Comparison of ENCODE assay signal across 8 cellular contexts in genomic region chr12:57214398-57214781, GRCh38. TPM values are rescaled to one million over a fixed set of nuclear protein-coding genes. Genes with fewer than 3 reads are reported as not detected.
DNase-seq lines count a peak whose midpoint lies in the region; ATAC-seq and TF ChIP-seq lines count a peak whose summit lies in the region.

No MANE protein-coding gene starts in this region.

- TF ChIP-seq CTCF in HEK293 (tag by site-specific recombination; IDR thresholded peaks at IDR 0.05) (peak; percentile 86), chondrocyte (IDR thresholded peaks at IDR 0.05) (peak; percentile 84), lung (IDR thresholded peaks at IDR 0.05; ENCODE audit: control extremely low read depth, extremely low read depth) (peak; percentile 25)

- ATAC-seq in lung (ENCODE audit: insufficient read depth, low FRiP score) (no peak), GM18517 (IDR thresholded peaks at IDR 0.05; ENCODE audit: unreplicated experiment) (no peak)
- ATAC-seq in stimulated activated naive B cell treated with anti-CD40 and anti-IgM and Interleukin-4, amounts not matched to agents 10 μg/mL and 1 μg/mL and 100 μg/mL, for 72 hours (replicated peaks): peak; percentile 50 to 65

- H3K9me3 Mint-ChIP-seq in CD8-positive, alpha-beta memory T cell: peaks cover 0 to 1% (median 0%) of the 10 kb centered on the region in 5 donors
- H3K9me3 Mint-ChIP-seq in chondrocyte (ENCODE audit: low read depth): no peaks in the 10 kb centered on the region
- H3K9me3 Mint-ChIP-seq in stimulated activated naive B cell treated with anti-CD40 and anti-IgM and Interleukin-4, amounts not matched to agents 10 μg/mL and 1 μg/mL and 100 μg/mL, for 72 hours: no peaks in the 10 kb centered on the region

- H3K4me3 ChIP-seq in CD8-positive, alpha-beta memory T cell (ENCODE audit: low read length): no peak overlapping the region
- H3K4me3 ChIP-seq in HEK293 (ENCODE audit: low read depth, low read length) (no peak overlapping the region), lung (no peak overlapping the region)

- CTCF ChIA-PET in CD8-positive, alpha-beta memory T cell (lab: Charles Lee): interaction anchor here (0.7 to 4.7 kb wide), 22 partner anchors 9 to 260 kb away, joined by 3 to 262 read pairs (median 4); partner anchors contain the start of genes INHBE, LRP1 and SHMT2
- CTCF ChIA-PET in HEK293 (lab: Yijun Ruan, JAX): interaction anchor here (0.6 to 8.8 kb wide), 41 partner anchors 8 to 1279 kb away, joined by 3 to 628 read pairs (median 4); partner anchors contain the start of genes GLI1, INHBE, LRP1 and SHMT2

- H3K27ac Mint-ChIP-seq in CD8-positive, alpha-beta memory T cell: peak overlapping the region in 5 of 8 donors; percentile 31 to 91 (median 63)
- H3K27ac Mint-ChIP-seq in chondrocyte (ENCODE audit: unreplicated experiment): peak overlapping the region; percentile 92
- peak overlapping the region; percentile 65 for H3K27ac Mint-ChIP-seq in stimulated activated naive B cell treated with anti-CD40 and anti-IgM and Interleukin-4, amounts not matched to agents 10 μg/mL and 1 μg/mL and 100 μg/mL, for 72 hours

- H3K4me1 ChIP-seq in CD8-positive, alpha-beta memory T cell (ENCODE audit: insufficient read depth, low read length): peaks cover 36% of the 10 kb centered on the region
- peaks cover 5% of the 10 kb centered on the region for H3K4me1 ChIP-seq in HEK293 (ENCODE audit: control insufficient read depth, insufficient read depth, low read length)
- H3K4me1 ChIP-seq in lung (ENCODE audit: control insufficient read depth in 2 of 2, insufficient read depth in 2 of 2, low read length in 2 of 2): peaks cover 0 to 10% of the 10 kb centered on the region in 2 donors

- peak; percentile 55 to 77 (median 57) for DNase-seq in CD8-positive, alpha-beta memory T cell
- DNase-seq in NCI-H446 treated with DMSO at 0.1 percent for 48 hours (lab: John Stamatoyannopoulos, UW) (peak; percentile 42), chondrocyte (ENCODE audit: low spot score) (no peak), lung (ENCODE audit: low spot score) (peak; percentile 61)
- peak; percentile 50 to 51 for DNase-seq in activated CD4-positive, alpha-beta T cell treated with anti-CD3 and anti-CD28 coated beads for 24 hours (ENCODE audit: low read depth in 2 of 2)
- DNase-seq in stimulated activated naive B cell treated with anti-CD40 and anti-IgM and Interleukin-4, amounts not matched to agents 10 μg/mL and 1 μg/mL and 100 μg/mL, for 72 hours: peak; percentile 48

- H3K36me3 Mint-ChIP-seq in CD8-positive, alpha-beta memory T cell: no peaks in the 10 kb centered on the region
- H3K36me3 Mint-ChIP-seq in chondrocyte (ENCODE audit: low read depth): peaks cover 4% of the 10 kb centered on the region
- no peaks in the 10 kb centered on the region for H3K36me3 Mint-ChIP-seq in stimulated activated naive B cell treated with anti-CD40 and anti-IgM and Interleukin-4, amounts not matched to agents 10 μg/mL and 1 μg/mL and 100 μg/mL, for 72 hours

- peak overlapping the region in 5 of 7 donors; percentile 37 to 79 (median 58) for H3K4me3 Mint-ChIP-seq in CD8-positive, alpha-beta memory T cell
- H3K4me3 Mint-ChIP-seq in chondrocyte (ENCODE audit: unreplicated experiment): peak overlapping the region; percentile 32
- peak overlapping the region in 1 of 2 donors; percentile 15 for H3K4me3 Mint-ChIP-seq in stimulated activated naive B cell treated with anti-CD40 and anti-IgM and Interleukin-4, amounts not matched to agents 10 μg/mL and 1 μg/mL and 100 μg/mL, for 72 hours

- H3K4me1 Mint-ChIP-seq in CD8-positive, alpha-beta memory T cell: peaks cover 33 to 53% (median 36%) of the 10 kb centered on the region in 3 donors
- peaks cover 74% of the 10 kb centered on the region for H3K4me1 Mint-ChIP-seq in chondrocyte (ENCODE audit: low read depth)
- peaks cover 49 to 55% of the 10 kb centered on the region in 2 donors for H3K4me1 Mint-ChIP-seq in stimulated activated naive B cell treated with anti-CD40 and anti-IgM and Interleukin-4, amounts not matched to agents 10 μg/mL and 1 μg/mL and 100 μg/mL, for 72 hours

- POLR2A ChIA-PET in CD8-positive, alpha-beta memory T cell (lab: Charles Lee): interaction anchor here (0.7 to 2.0 kb wide), 5 partner anchors 11 to 28 kb away, joined by 3 to 13 read pairs (median 5); no protein-coding TSS in a partner anchor
- POLR2A ChIA-PET in HEK293 (lab: Yijun Ruan, JAX): interaction anchor here (0.6 to 2.2 kb wide), 5 partner anchors 16 to 534 kb away, joined by 3 to 17 read pairs (median 5); partner anchors contain the start of gene SHMT2

- 1 to 2% methylated on average over 14 of the region's 14 CpGs for WGBS in lung, 2 donors

- no peaks in the 10 kb centered on the region for H3K36me3 ChIP-seq in CD8-positive, alpha-beta memory T cell (ENCODE audit: insufficient read depth, low read length)
- H3K36me3 ChIP-seq in HEK293 (ENCODE audit: control insufficient read depth in 2 of 2, insufficient read depth in 1 of 2, low read length in 2 of 2) (peaks cover 0 to 35% of the 10 kb centered on the region in 2 experiments; a peak in 1 of 3 replicates), lung (ENCODE audit: control insufficient read depth in 2 of 2, insufficient read depth in 2 of 2, low read length in 2 of 2) (peaks cover 0 to 17% of the 10 kb centered on the region in 2 donors)

- peaks cover 54 to 56% of the 10 kb centered on the region in 2 donors for H3K27me3 Mint-ChIP-seq in CD8-positive, alpha-beta memory T cell
- H3K27me3 Mint-ChIP-seq in chondrocyte (ENCODE audit: low read depth): no peaks in the 10 kb centered on the region
- H3K27me3 Mint-ChIP-seq in stimulated activated naive B cell treated with anti-CD40 and anti-IgM and Interleukin-4, amounts not matched to agents 10 μg/mL and 1 μg/mL and 100 μg/mL, for 72 hours: peaks cover 49 to 55% of the 10 kb centered on the region in 2 donors

- no peaks in the 10 kb centered on the region for H3K9me3 ChIP-seq in CD8-positive, alpha-beta memory T cell (ENCODE audit: low read length)
- H3K9me3 ChIP-seq in HEK293 (ENCODE audit: control insufficient read depth, insufficient read depth, low read depth, low read length): no peaks in the 10 kb centered on the region
- H3K9me3 ChIP-seq in lung (ENCODE audit: control insufficient read depth in 2 of 2, insufficient read depth in 1 of 2, low read length in 1 of 2): no peaks in the 10 kb centered on the region

- H3K27me3 ChIP-seq in CD8-positive, alpha-beta memory T cell (ENCODE audit: insufficient read depth, low read length, poor library complexity, severe bottlenecking): peaks cover 54% of the 10 kb centered on the region
- no peaks in the 10 kb centered on the region for H3K27me3 ChIP-seq in lung (ENCODE audit: control insufficient read depth, insufficient read depth)

- H3K27ac ChIP-seq in CD8-positive, alpha-beta memory T cell (ENCODE audit: low read depth, low read length): no peak overlapping the region
- H3K27ac ChIP-seq in HEK293 (ENCODE audit: extremely low read depth, low read depth, low read length) (no peak overlapping the region), lung (ENCODE audit: low read depth in 1 of 2, low read length in 1 of 2) (no peak overlapping the region)

TF ChIP-seq in HEK293, 187 proteins besides CTCF, POLR2A, EP300 and RAD21 (continues in another document):
- TF ChIP-seq ZNF654 (tag by site-specific recombination; IDR thresholded peaks at IDR 0.05; ENCODE audit: low read depth) (peak; percentile 59), ZBTB17 (tag by site-specific recombination; IDR thresholded peaks at IDR 0.05) (peak; percentile 95), ZNF837 (tag by site-specific recombination; IDR thresholded peaks at IDR 0.05) (no peak), ZBTB1 (tag by site-specific recombination; IDR thresholded peaks at IDR 0.05) (no peak), ZBTB11 (tag by site-specific recombination; conservative IDR thresholded peaks at IDR 0.05; ENCODE audit: low read depth) (0 out of 2 replicates have a peak, but pooled peaks have one; percentile 17), ZFHX2 (tag by site-specific recombination; conservative IDR thresholded peaks at IDR 0.05) (peak; percentile 65), ZNF660 (tag by site-specific recombination; IDR thresholded peaks at IDR 0.05) (no peak), KLF1 (tag by site-specific recombination; IDR thresholded peaks at IDR 0.05) (peak; percentile 54)

RNA-seq across cellular contexts. Expression of gene NXPH4, which starts 2.2 kb away (rescaled TPM):
- total RNA-seq in CD8-positive, alpha-beta memory T cell: under 1 TPM; 0.22 to 0.47 TPM
- not detected for polyA plus RNA-seq in CD8-positive, alpha-beta memory T cell
- total RNA-seq in chondrocyte (75.4 to 85.4 TPM (median 82.8 TPM) in 3 replicates), lung (under 1 TPM; 0.80 to 0.94 TPM)
- under 1 TPM; 0.15 to 0.16 TPM for polyA plus RNA-seq in lung

RNA-seq across cellular contexts. Expression of gene SHMT2, which starts 15.1 kb away (rescaled TPM):
- total RNA-seq in CD8-positive, alpha-beta memory T cell: 100 to 1,000 TPM; 349 to 352 TPM
- 34.7 TPM for polyA plus RNA-seq in CD8-positive, alpha-beta memory T cell
- total RNA-seq in chondrocyte: 112 to 292 TPM (median 291 TPM) in 3 replicates
- total RNA-seq in lung: 100 to 1,000 TPM in 1 of 2 donors, 10 to 100 TPM in 1; 46.1 to 113 TPM
- polyA plus RNA-seq in lung: 10 to 100 TPM; 56.6 to 97.0 TPM

RNA-seq across cellular contexts. Expression of gene STAC3, which starts 36.6 kb away (rescaled TPM):
- 1 to 10 TPM in 1 of 2 experiments, under 1 TPM in 1; 0.96 to 1.4 TPM for total RNA-seq in CD8-positive, alpha-beta memory T cell
- polyA plus RNA-seq in CD8-positive, alpha-beta memory T cell: not detected
- total RNA-seq in chondrocyte (1.1 to 2.8 TPM (median 1.3 TPM) in 3 replicates), lung (1 to 10 TPM; 1.7 to 5.9 TPM)
- 1 to 10 TPM; 6.9 to 7.4 TPM for polyA plus RNA-seq in lung

Comparison
In these comparisons a context has a peak if more than half of its experiments do, and no peak if none do; other contexts are left out.
1. CTCF ChIP-seq: peak in every context shown above with its lines; median percentile 86 in HEK293; 84 in chondrocyte; 25 in lung.
2. ATAC-seq: peak in stimulated activated naive B cell treated with anti-CD40 and anti-IgM and Interleukin-4, amounts not matched to agents 10 μg/mL and 1 μg/mL and 100 μg/mL, for 72 hours (2 of 2); none in lung (single experiment) and GM18517 (single experiment).
3. RNA of gene NXPH4, which starts 2.2 kb away (total RNA-seq): 75.4 to 85.4 TPM in chondrocyte; 0.80 to 0.94 TPM in lung and 0.22 to 0.47 TPM in CD8-positive, alpha-beta memory T cell; every median in the first group is over 10 times any median in the second.
4. Peak in every context shown above with its lines, with median percentiles within 50 percentile points of each other: H3K27ac Mint-ChIP-seq.